Comparison of ENCODE assay signal across 8 cellular contexts in genomic region chr2:56191617-56192016, GRCh38. TPM values are rescaled to one million over a fixed set of nuclear protein-coding genes. Genes with fewer than 3 reads are reported as not detected.
DNase-seq lines count a peak whose midpoint lies in the region; ATAC-seq, FAIRE-seq and TF ChIP-seq lines count a peak whose summit lies in the region.

No MANE protein-coding gene starts in this region.

- no peak for TF ChIP-seq POLR2A in upper lobe of left lung (IDR thresholded peaks at IDR 0.05)

- H3K36me3 Mint-ChIP-seq in HFFc6 (ENCODE audit: low read depth) = peaks cover 16% of the 10 kb centered on the region
- H3K36me3 Mint-ChIP-seq in activated CD4-positive, alpha-beta memory T cell treated with anti-CD3 and anti-CD28 coated beads, Interleukin-2, amount 10 ng/mL, durations not matched to agents 7 days and 5 days (ENCODE audit: low read depth) = no peaks in the 10 kb centered on the region

- H3K9me3 ChIP-seq in RWPE2 (ENCODE audit: severe bottlenecking) (no peaks in the 10 kb centered on the region), heart right ventricle (no peaks in the 10 kb centered on the region), upper lobe of left lung (no peaks in the 10 kb centered on the region)

- H3K4me1 ChIP-seq in RWPE2 (ENCODE audit: insufficient read depth, poor library complexity, severe bottlenecking) (no peaks in the 10 kb centered on the region), heart right ventricle (peaks cover 0 to 53% (median 0%) of the 10 kb centered on the region in 9 donors), upper lobe of left lung (peaks cover 0 to 12% (median 9%) of the 10 kb centered on the region in 4 donors)

- CTCF ChIA-PET in activated CD4-positive, alpha-beta memory T cell treated with anti-CD3 and anti-CD28 coated beads, Interleukin-2, amount 10 ng/mL, durations not matched to agents 7 days and 5 days (lab: Charles Lee) = interaction anchor here (1.0 kb wide), 1 partner anchor 8 kb away, joined by 4 read pairs; the partner anchor contains the start of gene CCDC85A

- H3K27ac Mint-ChIP-seq in HFFc6 = peak overlapping the region; percentile 2; the same call in 1 of the 2 replicates
- no peak overlapping the region for H3K27ac Mint-ChIP-seq in activated CD4-positive, alpha-beta memory T cell treated with anti-CD3 and anti-CD28 coated beads, Interleukin-2, amount 10 ng/mL, durations not matched to agents 7 days and 5 days

- DNase-seq in COLO668 (lab: John Stamatoyannopoulos, UW; ENCODE audit: unreplicated experiment) (peak; percentile 44), HFFc6 (peak; percentile 64), RWPE2 (ENCODE audit: low spot score) (no peak), heart right ventricle (peak in 1 of 2 donors; percentile 24), upper lobe of left lung (peak in 1 of 2 donors; percentile 24), GM19239 (ENCODE audit: insufficient read length, low spot score) (no peak)
- DNase-seq in activated CD4-positive, alpha-beta memory T cell treated with anti-CD3 and anti-CD28 coated beads, Interleukin-2, amount 10 ng/mL, durations not matched to agents 7 days and 5 days = no peak

- FAIRE-seq in GM19239 (lab: Jason Lieb, UNC) = no peak

- H3K27ac ChIP-seq in RWPE2 (ENCODE audit: poor library complexity, severe bottlenecking) (no peak overlapping the region), heart right ventricle (no peak overlapping the region), upper lobe of left lung (peak overlapping the region in 1 of 4 donors; percentile 32)

- intact Hi-C loops in heart right ventricle (cut with DNase I) = loop anchor here in 3 of 10 donors (5.0 to 10.0 kb wide), 3 partner anchors 123 to 561 kb away; no protein-coding TSS in a partner anchor

- H3K27me3 Mint-ChIP-seq in HFFc6 (ENCODE audit: insufficient read depth) = no peaks in the 10 kb centered on the region
- H3K27me3 Mint-ChIP-seq in activated CD4-positive, alpha-beta memory T cell treated with anti-CD3 and anti-CD28 coated beads, Interleukin-2, amount 10 ng/mL, durations not matched to agents 7 days and 5 days = peaks cover 9% of the 10 kb centered on the region

- no peak overlapping the region for H3K4me3 ChIP-seq in RWPE2 (ENCODE audit: severe bottlenecking)
- no peak overlapping the region for H3K4me3 ChIP-seq in heart right ventricle
- no peak overlapping the region for H3K4me3 ChIP-seq in upper lobe of left lung

- H3K4me1 Mint-ChIP-seq in HFFc6 (ENCODE audit: low read depth) = peaks cover 96% of the 10 kb centered on the region
- H3K4me1 Mint-ChIP-seq in activated CD4-positive, alpha-beta memory T cell treated with anti-CD3 and anti-CD28 coated beads, Interleukin-2, amount 10 ng/mL, durations not matched to agents 7 days and 5 days = no peaks in the 10 kb centered on the region

- peak overlapping the region; percentile 22; the same call in 1 of the 2 replicates for H3K4me3 Mint-ChIP-seq in HFFc6
- no peak overlapping the region for H3K4me3 Mint-ChIP-seq in activated CD4-positive, alpha-beta memory T cell treated with anti-CD3 and anti-CD28 coated beads, Interleukin-2, amount 10 ng/mL, durations not matched to agents 7 days and 5 days

- peak; percentile 85 for TF ChIP-seq CTCF in HFFc6 (IDR thresholded peaks at IDR 0.05)
- TF ChIP-seq CTCF in RWPE2 (IDR thresholded peaks at IDR 0.05; ENCODE audit: poor library complexity, severe bottlenecking) = peak; percentile 79
- TF ChIP-seq CTCF in heart right ventricle (IDR thresholded peaks at IDR 0.05) = peak; percentile 26 to 70 (median 58)
- TF ChIP-seq CTCF in upper lobe of left lung (IDR thresholded peaks at IDR 0.05) = peak; percentile 14 to 48 (median 32)

- H3K27me3 ChIP-seq in RWPE2 (ENCODE audit: insufficient read depth, poor library complexity, severe bottlenecking) = peaks cover 9% of the 10 kb centered on the region
- H3K27me3 ChIP-seq in heart right ventricle = peaks cover 0 to 17% (median 0%) of the 10 kb centered on the region in 7 donors
- H3K27me3 ChIP-seq in upper lobe of left lung = no peaks in the 10 kb centered on the region

- H3K36me3 ChIP-seq in RWPE2 (ENCODE audit: low read depth) (no peaks in the 10 kb centered on the region), heart right ventricle (peaks cover 0 to 18% (median 0%) of the 10 kb centered on the region in 9 donors), upper lobe of left lung (peaks cover 0 to 8% (median 2%) of the 10 kb centered on the region in 4 donors)

- POLR2A ChIA-PET in activated CD4-positive, alpha-beta memory T cell treated with anti-CD3 and anti-CD28 coated beads, Interleukin-2, amount 10 ng/mL, durations not matched to agents 7 days and 5 days (lab: Charles Lee) = no interaction called here

- no peaks in the 10 kb centered on the region for H3K9me3 Mint-ChIP-seq in HFFc6
- H3K9me3 Mint-ChIP-seq in activated CD4-positive, alpha-beta memory T cell treated with anti-CD3 and anti-CD28 coated beads, Interleukin-2, amount 10 ng/mL, durations not matched to agents 7 days and 5 days = no peaks in the 10 kb centered on the region

- TF ChIP-seq EP300 in upper lobe of left lung (IDR thresholded peaks at IDR 0.05) = no peak

- peak; percentile 92 for ATAC-seq in RWPE2 (ENCODE audit: low read depth)
- peak in 7 of 8 donors; percentile 44 to 87 (median 80) for ATAC-seq in heart right ventricle
- ATAC-seq in upper lobe of left lung (ENCODE audit: low FRiP score in 2 of 2) = peak; percentile 44 to 45
- no peak for ATAC-seq in GM21717 (IDR thresholded peaks at IDR 0.05; ENCODE audit: unreplicated experiment)

RNA-seq across cellular contexts. Expression of gene CCDC85A, which starts 7.8 kb away (rescaled TPM):
- total RNA-seq in HFFc6 (2021; fragmentation: NEBNext Ultra II Directional; extraction: Animal tissue kit (Norgen Biotek cat#: 25700)) = 10 to 100 TPM; 25.5 to 39.3 (median 36.9) TPM
- 1 to 10 TPM; 2.8 to 8.5 (median 3.6) TPM for total RNA-seq in heart right ventricle
- 1 to 10 TPM; 1.5 to 2.8 TPM for polyA plus RNA-seq in heart right ventricle
- total RNA-seq in upper lobe of left lung = 10 to 100 TPM; 11.6 to 41.7 (median 26.1) TPM
- not detected for total RNA-seq in activated CD4-positive, alpha-beta memory T cell treated with anti-CD3 and anti-CD28 coated beads, Interleukin-2, amount 10 ng/mL, durations not matched to agents 7 days and 5 days

Comparison
In these comparisons a context has a peak if more than half of its experiments do, and no peak if none do; other contexts are left out.
1. DNase-seq: peak in COLO668 (single experiment) and HFFc6 (single experiment); none in RWPE2 (single experiment), GM19239 (single experiment) and activated CD4-positive, alpha-beta memory T cell treated with anti-CD3 and anti-CD28 coated beads, Interleukin-2, amount 10 ng/mL, durations not matched to agents 7 days and 5 days (single experiment).
2. CTCF ChIP-seq: peak in every context shown above with its lines; median percentile 85 in HFFc6; 79 in RWPE2; 58 in heart right ventricle; 32 in upper lobe of left lung.